Comparison of ENCODE assay signal across 26 cellular contexts in the genomic region with DNA sequence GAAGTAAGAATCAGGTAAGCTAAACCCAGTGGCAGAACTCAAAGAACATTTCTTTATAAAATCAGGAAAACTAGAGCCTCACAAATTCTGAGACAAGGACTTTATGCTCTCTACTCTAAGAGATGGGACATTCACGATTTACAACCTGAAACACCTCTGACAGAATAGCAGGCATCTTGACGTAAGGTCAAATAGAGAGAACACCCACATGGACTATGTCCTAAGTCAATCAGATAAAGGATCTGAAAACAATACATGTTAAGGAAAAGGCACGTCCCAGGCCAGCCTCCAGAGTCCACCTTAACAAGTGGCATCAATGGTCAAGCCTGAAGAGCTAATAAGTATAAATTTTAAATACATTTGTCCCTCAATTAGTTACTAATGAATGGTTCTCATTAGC. TPM values are rescaled to one million over a fixed set of nuclear protein-coding genes. Genes with fewer than 3 reads are reported as not detected.
A peak's percentile ranks its signal among the peaks of the same experiment; 100 is the strongest.
DNase-seq lines count a peak whose midpoint lies in the region; ATAC-seq and TF ChIP-seq lines count a peak whose summit lies in the region.
"Had no signal": no experiment of that assay in that cellular context is flagged by ENCODE, and none has a peak within 500 bp of the region (broad histone marks: within the 10 kb centered on the region; RNA-seq: fewer than 3 reads in every experiment).

No MANE protein-coding gene starts in this region.

- H3K4me1 ChIP-seq in mucosa of descending colon (ENCODE audit: low read depth): peaks cover 12% of the 10 kb centered on the region
- H3K4me1 ChIP-seq: HAP-1, SJSA1 had no signal

- no peak overlapping the region for H3K4me3 Mint-ChIP-seq in activated T-cell treated with anti-CD3 and anti-CD28 coated beads, Interleukin-2, amount 50 U/mL, for 24 hours
- no peak overlapping the region for H3K4me3 Mint-ChIP-seq in activated naive CD8-positive, alpha-beta T cell treated with anti-CD3 and anti-CD28 coated beads, Interleukin-2, amount 10 ng/mL, durations not matched to agents 7 days and 5 days
- H3K4me3 Mint-ChIP-seq: CD4-positive, alpha-beta T cell; HFFc6 had no signal

- DNase-seq in activated T-cell treated with anti-CD3 and anti-CD28 coated beads, Interleukin-2, amount 50 U/mL, for 24 hours: no peak
- DNase-seq in activated T-cell treated with anti-CD3 and anti-CD28 coated beads, Interleukin-2, amount 50 U/mL, for 48 hours: no peak
- DNase-seq in activated naive CD8-positive, alpha-beta T cell treated with anti-CD3 and anti-CD28 coated beads, Interleukin-2, amount 10 ng/mL, durations not matched to agents 7 days and 5 days: no peak
- DNase-seq in mucosa of descending colon: no peak
- DNase-seq in effector CD4-positive, alpha-beta T cell: no peak
- DNase-seq in NCI-H748 (lab: John Stamatoyannopoulos, UW; ENCODE audit: unreplicated experiment): no peak
- DNase-seq: Caco-2; CD4-positive, alpha-beta T cell; GM23248; HFFc6; IMR-90; KG1; MG63; NCI-H1105 treated with DMSO at 0.1 percent for 48 hours; NCI-H1930; NCI-H2107; NCI-H524; NCI-H82; NK-92 treated with Interleukin-12 subunit alpha and Interleukin-12 subunit beta, amount 100 ng/mL, for 24 hours; PC-3 had no signal

- peaks cover 2% of the 10 kb centered on the region for H3K36me3 ChIP-seq in mucosa of descending colon (ENCODE audit: low read depth)
- H3K36me3 ChIP-seq: MG63, SJSA1 had no signal

- no peaks in the 10 kb centered on the region for H3K9me3 ChIP-seq in mucosa of descending colon
- H3K9me3 ChIP-seq: BLaER1, Caco-2, HAP-1, MG63, SJSA1 had no signal

- ATAC-seq in activated naive CD8-positive, alpha-beta T cell treated with anti-CD3 and anti-CD28 coated beads, Interleukin-2, amount 10 ng/mL, durations not matched to agents 7 days and 5 days (ENCODE audit: low read depth): no peak
- ATAC-seq in mucosa of descending colon (peak; percentile 60), HG03442 (IDR thresholded peaks at IDR 0.05; ENCODE audit: unreplicated experiment) (no peak)
- ATAC-seq: PC-3, Right ventricle myocardium inferior had no signal

- peaks cover 66% of the 10 kb centered on the region for H3K36me3 Mint-ChIP-seq in activated T-cell treated with anti-CD3 and anti-CD28 coated beads, Interleukin-2, amount 50 U/mL, for 24 hours (ENCODE audit: low read depth)
- H3K36me3 Mint-ChIP-seq in activated naive CD8-positive, alpha-beta T cell treated with anti-CD3 and anti-CD28 coated beads, Interleukin-2, amount 10 ng/mL, durations not matched to agents 7 days and 5 days: peaks cover 47% of the 10 kb centered on the region

- no peaks in the 10 kb centered on the region for H3K27me3 Mint-ChIP-seq in activated T-cell treated with anti-CD3 and anti-CD28 coated beads, Interleukin-2, amount 50 U/mL, for 24 hours
- H3K27me3 Mint-ChIP-seq in activated naive CD8-positive, alpha-beta T cell treated with anti-CD3 and anti-CD28 coated beads, Interleukin-2, amount 10 ng/mL, durations not matched to agents 7 days and 5 days: no peaks in the 10 kb centered on the region
- H3K27me3 Mint-ChIP-seq: CD4-positive, alpha-beta T cell had no signal

- H3K4me1 Mint-ChIP-seq in activated T-cell treated with anti-CD3 and anti-CD28 coated beads, Interleukin-2, amount 50 U/mL, for 24 hours (ENCODE audit: low read depth): peaks cover 33% of the 10 kb centered on the region
- H3K4me1 Mint-ChIP-seq in activated naive CD8-positive, alpha-beta T cell treated with anti-CD3 and anti-CD28 coated beads, Interleukin-2, amount 10 ng/mL, durations not matched to agents 7 days and 5 days: peaks cover 34% of the 10 kb centered on the region

- peak overlapping the region; percentile 15 for H3K27ac Mint-ChIP-seq in activated T-cell treated with anti-CD3 and anti-CD28 coated beads, Interleukin-2, amount 50 U/mL, for 24 hours
- H3K27ac Mint-ChIP-seq in activated naive CD8-positive, alpha-beta T cell treated with anti-CD3 and anti-CD28 coated beads, Interleukin-2, amount 10 ng/mL, durations not matched to agents 7 days and 5 days: peak overlapping the region; percentile 43
- H3K27ac Mint-ChIP-seq: CD4-positive, alpha-beta T cell; HFFc6 had no signal

- POLR2A ChIA-PET in activated naive CD8-positive, alpha-beta T cell treated with anti-CD3 and anti-CD28 coated beads, Interleukin-2, amount 10 ng/mL, durations not matched to agents 7 days and 5 days (lab: Charles Lee): no interaction called here

- no peak for TF ChIP-seq CTCF in mucosa of descending colon (IDR thresholded peaks at IDR 0.05)

- intact Hi-C loops in mucosa of descending colon (cut with DNase I, micrococcal nuclease): loop anchor here in 1 of 2 donors (5.0 kb wide), 1 partner anchor 53 kb away; the partner anchor contains the start of gene GNPTAB

- H3K4me3 ChIP-seq in mucosa of descending colon: no peak overlapping the region
- H3K4me3 ChIP-seq: BLaER1, GM23248, HAP-1, MG63, SJSA1 had no signal

- H3K9me3 Mint-ChIP-seq in activated T-cell treated with anti-CD3 and anti-CD28 coated beads, Interleukin-2, amount 50 U/mL, for 24 hours: no peaks in the 10 kb centered on the region
- no peaks in the 10 kb centered on the region for H3K9me3 Mint-ChIP-seq in activated naive CD8-positive, alpha-beta T cell treated with anti-CD3 and anti-CD28 coated beads, Interleukin-2, amount 10 ng/mL, durations not matched to agents 7 days and 5 days
- H3K9me3 Mint-ChIP-seq: CD4-positive, alpha-beta T cell; HFFc6 had no signal

RNA-seq across cellular contexts. Expression of gene SYCP3, which starts 39.9 kb away (rescaled TPM):
- 1 to 10 TPM in 1 of 2 experiments, under 1 TPM in 1; 0.94 to 1.1 TPM for total RNA-seq in activated naive CD8-positive, alpha-beta T cell treated with anti-CD3 and anti-CD28 coated beads, Interleukin-2, amount 10 ng/mL, durations not matched to agents 7 days and 5 days
- under 1 TPM in 2 of 3 donors, not detected in 1; 0.07 to 0.28 TPM for total RNA-seq in mucosa of descending colon
- total RNA-seq: GM23248, HFFc6, IMR-90, PC-3, Right ventricle myocardium inferior, RPMI7951, SJSA1 had no signal

RNA-seq across cellular contexts. Expression of gene GNPTAB, which starts 51.6 kb away (rescaled TPM):
- total RNA-seq in activated naive CD8-positive, alpha-beta T cell treated with anti-CD3 and anti-CD28 coated beads, Interleukin-2, amount 10 ng/mL, durations not matched to agents 7 days and 5 days: 10 to 100 TPM; 89.5 to 91.1 TPM
- 100 to 1,000 TPM in 1 of 3 donors, 10 to 100 TPM in 2; 62.9 to 104 (median 88.9) TPM for total RNA-seq in mucosa of descending colon
